10 cellular contexts compared by ENCODE assay signal in genomic region chr4:109648266-109648996, GRCh38. TPM values are rescaled to one million over a fixed set of nuclear protein-coding genes. Genes with fewer than 3 reads are reported as not detected.
DNase-seq lines count a peak whose midpoint lies in the region; ATAC-seq and TF ChIP-seq lines count a peak whose summit lies in the region.
"Had no signal": no experiment of that assay in that cellular context is flagged by ENCODE, and none has a peak within 500 bp of the region (broad histone marks: within the 10 kb centered on the region; RNA-seq: fewer than 3 reads in every experiment).

No MANE protein-coding gene starts in this region.

- no peaks in the 10 kb centered on the region for H4K20me1 ChIP-seq in Karpas-422 (ENCODE audit: insufficient read depth, low read depth, low read length)

- H3K9me2 ChIP-seq in Karpas-422 (replicated peaks; ENCODE audit: insufficient read depth, low read length), result no peaks in the 10 kb centered on the region

- TF ChIP-seq CTCF in tibial artery (IDR thresholded peaks at IDR 0.05), result no peak

- ATAC-seq in activated T-cell treated with anti-CD3 and anti-CD28 coated beads, Interleukin-2, amount 50 U/mL, for 4 hours, result peak; percentile 39 to 59
- peak; percentile 69 for ATAC-seq in HG02938 (IDR thresholded peaks at IDR 0.05; ENCODE audit: unreplicated experiment)
- peak; percentile 62 for ATAC-seq in stimulated activated memory B cell treated with anti-CD40 and anti-IgM and Interleukin-4, amounts not matched to agents 10 μg/mL and 1 μg/mL and 100 μg/mL, for 72 hours
- ATAC-seq: right lobe of liver had no signal

- H2AFZ ChIP-seq in Karpas-422 (ENCODE audit: low read length), result no peak overlapping the region

- peak overlapping the region; percentile 51 for H3K4me3 Mint-ChIP-seq in activated T-cell treated with anti-CD3 and anti-CD28 coated beads, Interleukin-2, amount 50 U/mL, for 4 hours
- H3K4me3 Mint-ChIP-seq in stimulated activated memory B cell treated with anti-CD40 and anti-IgM and Interleukin-4, amounts not matched to agents 10 μg/mL and 1 μg/mL and 100 μg/mL, for 72 hours, result no peak overlapping the region

- peaks cover 12% of the 10 kb centered on the region for H3K9me3 Mint-ChIP-seq in activated T-cell treated with anti-CD3 and anti-CD28 coated beads, Interleukin-2, amount 50 U/mL, for 4 hours
- H3K9me3 Mint-ChIP-seq in stimulated activated memory B cell treated with anti-CD40 and anti-IgM and Interleukin-4, amounts not matched to agents 10 μg/mL and 1 μg/mL and 100 μg/mL, for 72 hours, result peaks cover 13% of the 10 kb centered on the region

- peaks cover 4% of the 10 kb centered on the region for H3K36me3 ChIP-seq in Karpas-422 (ENCODE audit: insufficient read depth, low read length)
- peaks cover 0 to 6% (median 0%) of the 10 kb centered on the region in 3 donors for H3K36me3 ChIP-seq in tibial artery
- H3K36me3 ChIP-seq: right lobe of liver had no signal

- peaks cover 18% of the 10 kb centered on the region for H3K36me3 Mint-ChIP-seq in activated T-cell treated with anti-CD3 and anti-CD28 coated beads, Interleukin-2, amount 50 U/mL, for 4 hours (ENCODE audit: insufficient read depth)
- peaks cover 31% of the 10 kb centered on the region for H3K36me3 Mint-ChIP-seq in stimulated activated memory B cell treated with anti-CD40 and anti-IgM and Interleukin-4, amounts not matched to agents 10 μg/mL and 1 μg/mL and 100 μg/mL, for 72 hours

- intact Hi-C loops in tibial artery (cut with DNase I; ENCODE audit: low total_unique reads), result no loop called here

- H3K4me1 ChIP-seq in Karpas-422 (ENCODE audit: low read length) (peaks cover 17% of the 10 kb centered on the region), tibial artery (no peaks in the 10 kb centered on the region)
- H3K4me1 ChIP-seq: right lobe of liver had no signal

- H3K27ac ChIP-seq in Karpas-422 (ENCODE audit: low read length) (no peak overlapping the region), tibial artery (no peak overlapping the region)
- H3K27ac ChIP-seq: right lobe of liver had no signal

- H3K4me3 ChIP-seq in Karpas-422 (ENCODE audit: low read length) (no peak overlapping the region), tibial artery (no peak overlapping the region)
- H3K4me3 ChIP-seq: right lobe of liver had no signal

- H3K27ac Mint-ChIP-seq in stimulated activated memory B cell treated with anti-CD40 and anti-IgM and Interleukin-4, amounts not matched to agents 10 μg/mL and 1 μg/mL and 100 μg/mL, for 72 hours, result peak overlapping the region; percentile 43

- H3K27me3 Mint-ChIP-seq in activated T-cell treated with anti-CD3 and anti-CD28 coated beads, Interleukin-2, amount 50 U/mL, for 4 hours (ENCODE audit: low read depth), result no peaks in the 10 kb centered on the region
- H3K27me3 Mint-ChIP-seq in stimulated activated memory B cell treated with anti-CD40 and anti-IgM and Interleukin-4, amounts not matched to agents 10 μg/mL and 1 μg/mL and 100 μg/mL, for 72 hours, result no peaks in the 10 kb centered on the region

- peaks cover 39% of the 10 kb centered on the region for H3K4me1 Mint-ChIP-seq in activated T-cell treated with anti-CD3 and anti-CD28 coated beads, Interleukin-2, amount 50 U/mL, for 4 hours (ENCODE audit: low read depth)
- peaks cover 20% of the 10 kb centered on the region for H3K4me1 Mint-ChIP-seq in stimulated activated memory B cell treated with anti-CD40 and anti-IgM and Interleukin-4, amounts not matched to agents 10 μg/mL and 1 μg/mL and 100 μg/mL, for 72 hours

- H3K27me3 ChIP-seq in Karpas-422 (ENCODE audit: low read length) (no peaks in the 10 kb centered on the region), tibial artery (no peaks in the 10 kb centered on the region)
- H3K27me3 ChIP-seq: right lobe of liver had no signal

- no peak overlapping the region for H3K4me2 ChIP-seq in Karpas-422 (ENCODE audit: low read depth, low read length, poor library complexity, severe bottlenecking)

- H3K9me3 ChIP-seq in Karpas-422 (ENCODE audit: low read length) (peaks cover 4% of the 10 kb centered on the region; the same call in 1 of the 2 replicates), tibial artery (peaks cover 0 to 9% (median 7%) of the 10 kb centered on the region in 3 donors)
- H3K9me3 ChIP-seq: right lobe of liver had no signal

- DNase-seq in activated T-cell treated with anti-CD3 and anti-CD28 coated beads, Interleukin-2, amount 50 U/mL, for 4 hours, result no peak
- no peak for DNase-seq in activated T-cell treated with anti-CD3 and anti-CD28 coated beads, Interleukin-2, amount 50 U/mL, for 48 hours
- DNase-seq in T-helper 2 cell (peak in 3 of 5 experiments; percentile 6 to 87 (median 57)), Karpas-422 (no peak), HPDE6-E6E7 (ENCODE audit: extremely low spot score) (no peak), tibial artery (no peak)
- DNase-seq: IMR-90, right lobe of liver had no signal

- H3K9ac ChIP-seq in Karpas-422 (ENCODE audit: low read length), result no peak overlapping the region

- H3K79me2 ChIP-seq in Karpas-422 (ENCODE audit: low read length), result peaks cover 97% of the 10 kb centered on the region

RNA-seq across cellular contexts. Expression of gene CASP6, which starts 54.8 kb away (rescaled TPM):
- 10 to 100 TPM; 10.1 to 14.1 (median 11.4) TPM for total RNA-seq in activated T-cell treated with anti-CD3 and anti-CD28 coated beads, Interleukin-2, amount 50 U/mL, for 4 hours
- 7.8 and 16.6 TPM in 2 replicates for total RNA-seq in Karpas-422 (2014; rRNA removed; shearing (Covaris generic); ENCODE audit: low replicate concordance)

Comparison
In these comparisons a context has a peak if more than half of its experiments do, and no peak if none do; other contexts are left out.
1. DNase-seq: peak in T-helper 2 cell (3 of 5); none in activated T-cell treated with anti-CD3 and anti-CD28 coated beads, Interleukin-2, amount 50 U/mL, for 4 hours (single experiment), activated T-cell treated with anti-CD3 and anti-CD28 coated beads, Interleukin-2, amount 50 U/mL, for 48 hours (0 of 2), Karpas-422 (single experiment), HPDE6-E6E7 (single experiment) and tibial artery (0 of 2).
2. Peak in every context shown above with its lines, with median percentiles within 50 percentile points of each other: ATAC-seq.